Comparison of ENCODE assay signal across 8 cellular contexts in the genomic region with DNA sequence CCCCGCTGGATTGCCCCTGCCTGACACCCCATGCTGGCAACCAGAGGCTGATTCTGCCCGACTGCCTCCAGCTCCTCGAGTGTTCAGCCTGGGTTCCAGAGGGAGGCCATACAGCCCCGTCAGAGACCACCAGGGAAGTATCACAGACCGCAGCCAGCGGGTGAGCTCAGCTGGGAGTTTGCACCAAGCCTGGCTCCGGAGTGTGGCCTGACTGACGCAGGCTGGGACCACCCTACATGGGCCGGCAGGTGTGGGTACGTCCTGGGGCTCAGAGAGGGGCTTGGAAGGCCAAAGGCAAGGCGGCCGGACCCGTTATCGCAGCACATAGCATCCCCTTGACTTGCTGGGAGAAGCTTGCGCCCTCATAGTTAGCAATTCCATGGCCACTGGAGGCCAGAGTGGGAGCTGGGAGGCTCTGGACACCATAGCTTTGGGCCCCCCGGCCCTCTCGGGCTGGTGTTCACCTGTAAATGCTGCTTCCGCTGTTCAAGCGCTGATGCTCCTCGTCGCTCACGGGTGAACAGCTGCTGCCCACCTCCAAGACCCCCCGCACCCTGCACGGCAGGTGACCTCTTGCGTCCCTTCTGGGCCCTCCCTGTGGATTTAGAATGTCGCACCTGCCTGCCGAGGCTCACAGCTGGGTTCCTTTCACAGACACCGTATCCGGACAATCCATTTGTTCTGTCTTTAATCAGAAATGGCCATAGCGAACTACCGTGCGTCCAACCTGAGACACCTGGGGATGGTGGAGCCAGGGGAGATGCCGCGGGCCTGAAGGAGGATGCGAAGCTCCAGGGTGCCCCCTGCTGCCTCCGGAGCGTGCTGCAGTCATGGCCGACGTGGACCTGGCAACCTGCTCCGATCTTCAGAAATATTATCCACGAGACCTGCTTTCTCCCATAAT. TPM values are rescaled to one million over a fixed set of nuclear protein-coding genes. Genes with fewer than 3 reads are reported as not detected.
DNase-seq lines count a peak whose midpoint lies in the region; ATAC-seq, FAIRE-seq and TF ChIP-seq lines count a peak whose summit lies in the region.

No MANE protein-coding gene starts in this region.

- TF ChIP-seq CTCF in fibroblast of villous mesenchyme (IDR thresholded peaks at IDR 0.05; ENCODE audit: insufficient read depth, low read depth, low read length) (peak; percentile 94), progenitor cell of endocrine pancreas (IDR thresholded peaks at IDR 0.05; ENCODE audit: unreplicated experiment) (peak; percentile 92)

- no peaks in the 10 kb centered on the region for H3K27me3 Mint-ChIP-seq in activated T-helper 17 cell treated with anti-CD3 and anti-CD28 coated beads, Interleukin-2, amount 50 U/mL, for 72 hours
- peaks cover 43% of the 10 kb centered on the region for H3K27me3 Mint-ChIP-seq in progenitor cell of endocrine pancreas

- no peak overlapping the region for H3K4me3 Mint-ChIP-seq in activated T-helper 17 cell treated with anti-CD3 and anti-CD28 coated beads, Interleukin-2, amount 50 U/mL, for 72 hours
- no peak overlapping the region for H3K4me3 Mint-ChIP-seq in progenitor cell of endocrine pancreas (ENCODE audit: low read depth)

- TF ChIP-seq POLR2A in GM12892 (IDR thresholded peaks at IDR 0.05; ENCODE audit: low read depth, low read length), result no peak

- no peaks in the 10 kb centered on the region for H3K4me1 Mint-ChIP-seq in activated T-helper 17 cell treated with anti-CD3 and anti-CD28 coated beads, Interleukin-2, amount 50 U/mL, for 72 hours
- H3K4me1 Mint-ChIP-seq in progenitor cell of endocrine pancreas (ENCODE audit: low read depth), result no peaks in the 10 kb centered on the region

- H3K9me3 Mint-ChIP-seq in activated T-helper 17 cell treated with anti-CD3 and anti-CD28 coated beads, Interleukin-2, amount 50 U/mL, for 72 hours, result no peaks in the 10 kb centered on the region
- H3K9me3 Mint-ChIP-seq in progenitor cell of endocrine pancreas (ENCODE audit: low read depth), result no peaks in the 10 kb centered on the region

- no peak overlapping the region for H3K27ac Mint-ChIP-seq in activated T-helper 17 cell treated with anti-CD3 and anti-CD28 coated beads, Interleukin-2, amount 50 U/mL, for 72 hours
- H3K27ac Mint-ChIP-seq in progenitor cell of endocrine pancreas, result no peak overlapping the region

- H3K36me3 Mint-ChIP-seq in activated T-helper 17 cell treated with anti-CD3 and anti-CD28 coated beads, Interleukin-2, amount 50 U/mL, for 72 hours (ENCODE audit: low read depth), result no peaks in the 10 kb centered on the region
- no peaks in the 10 kb centered on the region for H3K36me3 Mint-ChIP-seq in progenitor cell of endocrine pancreas (ENCODE audit: insufficient read depth)

- FAIRE-seq in GM12892 (lab: Jason Lieb, UNC) (no peak), RCC 7860 (lab: Jason Lieb, UNC) (no peak)

- H3K4me3 ChIP-seq in fibroblast of villous mesenchyme (ENCODE audit: low read depth, low read length), result no peak overlapping the region

- DNase-seq in GM12892 (ENCODE audit: insufficient read length) (peak; percentile 72), M059J (ENCODE audit: low read depth) (peak; percentile 41), RCC 7860 (ENCODE audit: low spot score) (peak; percentile 19), fibroblast of villous mesenchyme (ENCODE audit: low read depth) (peak; percentile 42), progenitor cell of endocrine pancreas (ENCODE audit: low spot score, unreplicated experiment) (peak; percentile 75), OCI-M2 (lab: John Stamatoyannopoulos, UW; ENCODE audit: unreplicated experiment) (no peak)

- ATAC-seq in activated T-helper 17 cell treated with anti-CD3 and anti-CD28 coated beads, Interleukin-2, amount 50 U/mL, for 72 hours (replicated peaks), result peak; percentile 78
- ATAC-seq in HG03135 (IDR thresholded peaks at IDR 0.05; ENCODE audit: unreplicated experiment), result no peak

RNA-seq across cellular contexts. Expression of a gene that starts 31.2 kb away (rescaled TPM):
- 9.9 TPM for polyA plus RNA-seq in GM12892 (2012; ENCODE audit: missing spikeins)
- 23.3 and 24.1 TPM in 2 replicates for total RNA-seq in M059J (2014; rRNA removed; shearing (Covaris generic))
- 10 to 100 TPM in 1 of 2 donors, 1 to 10 TPM in 1; 8.4 to 11.9 TPM for total RNA-seq in activated T-helper 17 cell treated with anti-CD3 and anti-CD28 coated beads, Interleukin-2, amount 50 U/mL, for 72 hours
- total RNA-seq in fibroblast of villous mesenchyme (29.8 and 50.3 TPM in 2 replicates), progenitor cell of endocrine pancreas (5.0 and 5.4 TPM in 2 replicates)
